1 cellular context compared by ENCODE assay signal in genomic region chr17:48186317-48186716, GRCh38.
TF ChIP-seq lines count a peak whose summit lies in the region.

No MANE protein-coding gene starts in this region.

TF ChIP-seq in HEK293, 187 proteins besides CTCF, POLR2A, EP300 and RAD21 (continued from another document):
- TF ChIP-seq ZNF558 (tag by site-specific recombination; IDR thresholded peaks at IDR 0.05), result peak; percentile 72; the same call in 1 of the 2 replicates
- peak; percentile 75 for TF ChIP-seq ZNF121 (tag by site-specific recombination; IDR thresholded peaks at IDR 0.05)
- peak; percentile 59 for TF ChIP-seq ZNF555 (tag by site-specific recombination; conservative IDR thresholded peaks at IDR 0.05)
- TF ChIP-seq ZNF266 (tag by site-specific recombination; IDR thresholded peaks at IDR 0.05; ENCODE audit: low read depth), result peak; percentile 43; the same call in 1 of the 2 replicates
- peak; percentile 46; the same call in 1 of the 2 replicates for TF ChIP-seq ZXDB (tag by site-specific recombination; IDR thresholded peaks at IDR 0.05)
- peak; percentile 49 for TF ChIP-seq ZBTB11 (tag by site-specific recombination; conservative IDR thresholded peaks at IDR 0.05; ENCODE audit: low read depth)
- peak; percentile 57; the same call in 1 of the 2 replicates for TF ChIP-seq REST (tag by site-specific recombination; IDR thresholded peaks at IDR 0.05)
- TF ChIP-seq ZNF580 (tag by site-specific recombination; IDR thresholded peaks at IDR 0.05), result 0 out of 2 replicates have a peak, but pooled peaks have one; percentile 22
- peak; percentile 74 for TF ChIP-seq ZNF426 (tag by site-specific recombination; IDR thresholded peaks at IDR 0.05)
- peak; percentile 59 for TF ChIP-seq ZBTB8A (tag by site-specific recombination; IDR thresholded peaks at IDR 0.05)
- TF ChIP-seq ZNF664 (tag by site-specific recombination; IDR thresholded peaks at IDR 0.05), result 0 out of 2 replicates have a peak, but pooled peaks have one; percentile 28
- peak; percentile 90 for TF ChIP-seq ZNF394 (tag by site-specific recombination; IDR thresholded peaks at IDR 0.05; ENCODE audit: borderline replicate concordance)
- TF ChIP-seq ZNF433 (tag by site-specific recombination; IDR thresholded peaks at IDR 0.05; ENCODE audit: low read depth), result 0 out of 2 replicates have a peak, but pooled peaks have one; percentile 32
- peak; percentile 81 for TF ChIP-seq ZNF140 (tag by site-specific recombination; IDR thresholded peaks at IDR 0.05)
- TF ChIP-seq ZNF518A (tag by site-specific recombination; conservative IDR thresholded peaks at IDR 0.05; ENCODE audit: low read depth), result peak; percentile 83
- 0 out of 2 replicates have a peak, but pooled peaks have one; percentile 44 for TF ChIP-seq ZNF514 (tag by site-specific recombination; IDR thresholded peaks at IDR 0.05)
- TF ChIP-seq ZNF629 (tag by site-specific recombination; IDR thresholded peaks at IDR 0.05), result peak; percentile 38; the same call in 1 of the 2 replicates
- TF ChIP-seq ZNF791 (tag by site-specific recombination; IDR thresholded peaks at IDR 0.05), result 0 out of 2 replicates have a peak, but pooled peaks have one; percentile 54
- TF ChIP-seq ZNF19 (tag by site-specific recombination; IDR thresholded peaks at IDR 0.05; ENCODE audit: low read depth), result 0 out of 2 replicates have a peak, but pooled peaks have one; percentile 11
- peak; percentile 55 for TF ChIP-seq ZNF510 (tag by site-specific recombination; IDR thresholded peaks at IDR 0.05; ENCODE audit: insufficient replicate concordance)
- peak; percentile 22; the same call in 1 of the 2 replicates for TF ChIP-seq ZNF654 (tag by site-specific recombination; IDR thresholded peaks at IDR 0.05; ENCODE audit: low read depth)
- 0 out of 2 replicates have a peak, but pooled peaks have one; percentile 53 for TF ChIP-seq ZNF639 (tag by site-specific recombination; IDR thresholded peaks at IDR 0.05)
TF ChIP-seq in HEK293: peak in this region for 24; not testable (repeated sequence) for 163.
